ENCODE assay signal across 30 cellular contexts in the genomic region with DNA sequence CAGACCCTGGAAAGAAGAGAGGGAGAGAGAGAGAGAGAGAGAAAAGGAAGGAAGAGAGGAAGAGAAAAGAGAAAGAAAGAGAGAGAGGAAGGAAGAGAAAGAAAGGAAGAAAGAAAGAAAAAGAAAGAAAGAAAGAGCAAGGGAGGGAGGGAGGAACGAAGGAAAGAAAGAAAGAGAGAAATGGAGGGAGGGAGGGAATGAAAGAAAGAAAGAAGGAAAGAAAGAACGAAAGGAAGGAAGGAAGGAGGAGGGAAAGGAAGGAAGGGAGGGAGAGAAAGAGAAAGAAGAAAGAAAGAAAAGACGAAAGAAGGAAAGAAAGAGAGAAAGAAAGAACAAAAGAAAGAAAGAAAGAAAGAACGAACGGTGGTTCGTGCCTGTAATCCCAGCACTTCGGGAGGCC.
"Had no signal": no experiment of that assay in that cellular context is flagged by ENCODE, and none has a peak within 500 bp of the region (broad histone marks: within the 10 kb centered on the region; RNA-seq: fewer than 3 reads in every experiment).

No MANE protein-coding gene starts in this region.

- H3K27me3 ChIP-seq: colonic mucosa, dorsolateral prefrontal cortex, esophagus muscularis mucosa, esophagus squamous epithelium, gastrocnemius medialis, gastroesophageal sphincter, heart left ventricle, hepatocyte had no signal

- H3K9me3 ChIP-seq: colonic mucosa, esophagus muscularis mucosa, esophagus squamous epithelium, gastrocnemius medialis, gastroesophageal sphincter had no signal

- ATAC-seq: effector memory CD8-positive, alpha-beta T cell; esophagus mucosa; foreskin keratinocyte; gastrocnemius medialis; gastroesophageal sphincter; heart left ventricle; heart right ventricle had no signal

- H3K27ac Mint-ChIP-seq: effector memory CD8-positive, alpha-beta T cell; endodermal cell had no signal

- H3K79me2 ChIP-seq: hepatocyte had no signal

- DNase-seq: colonic mucosa; cortex of kidney; dermis blood vessel endothelial cell; dorsolateral prefrontal cortex; effector CD4-positive, alpha-beta T cell; effector CD8-positive, alpha-beta T cell; effector memory CD4-positive, alpha-beta T cell; effector memory CD8-positive, alpha-beta T cell; endodermal cell; erythroblast; esophagus squamous epithelium; foreskin fibroblast; foreskin keratinocyte; foreskin melanocyte; gastrocnemius medialis; glutamatergic neuron; head of caudate nucleus; heart left ventricle; heart right ventricle; hippocampal formation had no signal

- FAIRE-seq: colon, endometrium, endothelial cell of umbilical vein, frontal cortex had no signal

- H3K4me1 ChIP-seq: colonic mucosa, esophagus muscularis mucosa, esophagus squamous epithelium, foreskin keratinocyte, gastrocnemius medialis, gastroesophageal sphincter, heart left ventricle, heart right ventricle had no signal

- H3K4me3 ChIP-seq: colonic mucosa, coronary artery, dorsolateral prefrontal cortex, esophagus muscularis mucosa, esophagus squamous epithelium, gastrocnemius medialis, gastroesophageal sphincter, heart left ventricle, heart right ventricle, hepatocyte had no signal

- H3K4me1 Mint-ChIP-seq: endodermal cell had no signal

- H3K27ac ChIP-seq: colonic mucosa, coronary artery, dorsolateral prefrontal cortex, epithelial cell of prostate, esophagus muscularis mucosa, esophagus squamous epithelium, foreskin keratinocyte, gastrocnemius medialis, gastroesophageal sphincter, heart left ventricle, heart right ventricle, hepatocyte had no signal

- H3K4me3 Mint-ChIP-seq: effector memory CD8-positive, alpha-beta T cell; endodermal cell had no signal

- H3K36me3 ChIP-seq: colonic mucosa, esophagus muscularis mucosa, esophagus squamous epithelium, gastrocnemius medialis, gastroesophageal sphincter, heart left ventricle, heart right ventricle had no signal

- H3K9me3 Mint-ChIP-seq: effector memory CD8-positive, alpha-beta T cell; endodermal cell had no signal

- H3K4me2 ChIP-seq: hepatocyte had no signal

- H2AFZ ChIP-seq: hepatocyte had no signal
